Comparison of ENCODE assay signal across 9 cellular contexts in the genomic region with DNA sequence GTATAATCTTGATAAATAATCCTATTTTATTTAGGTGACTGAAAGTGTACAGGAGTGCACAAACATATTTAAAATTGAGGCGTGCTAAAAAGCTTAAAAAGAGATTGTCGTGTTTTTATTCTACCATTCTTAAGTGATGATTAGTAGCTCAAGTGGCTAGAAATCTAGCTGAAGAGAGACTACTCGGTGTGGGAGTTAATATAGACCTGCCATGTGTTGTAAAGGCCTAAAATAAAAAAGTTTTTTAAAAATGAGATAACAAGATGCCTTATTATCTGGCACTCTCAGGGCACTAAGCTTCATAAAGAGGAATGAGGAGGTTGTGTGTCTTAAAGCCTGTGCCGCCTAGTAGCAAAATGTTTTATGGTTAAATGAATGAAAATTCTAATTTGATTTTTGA. TPM values are rescaled to one million over a fixed set of nuclear protein-coding genes. Genes with fewer than 3 reads are reported as not detected.
DNase-seq lines count a peak whose midpoint lies in the region; ATAC-seq and TF ChIP-seq lines count a peak whose summit lies in the region.
"Had no signal": no experiment of that assay in that cellular context is flagged by ENCODE, and none has a peak within 500 bp of the region (broad histone marks: within the 10 kb centered on the region; RNA-seq: fewer than 3 reads in every experiment).

No MANE protein-coding gene starts in this region.

- no peaks in the 10 kb centered on the region for H3K27me3 ChIP-seq in naive thymus-derived CD4-positive, alpha-beta T cell (ENCODE audit: control insufficient read depth in 2 of 2, insufficient read depth in 2 of 2, low read length in 2 of 2)

- no peak for ATAC-seq in naive thymus-derived CD4-positive, alpha-beta T cell

- peak overlapping the region; percentile 99 for H3K27ac Mint-ChIP-seq in chondrocyte (ENCODE audit: unreplicated experiment)
- peak overlapping the region in 8 of 9 donors; percentile 84 to 99 (median 96) for H3K27ac Mint-ChIP-seq in naive thymus-derived CD4-positive, alpha-beta T cell

- H3K4me1 Mint-ChIP-seq in chondrocyte (ENCODE audit: low read depth), result peaks cover 39% of the 10 kb centered on the region
- peaks cover 34 to 64% (median 56%) of the 10 kb centered on the region in 7 donors for H3K4me1 Mint-ChIP-seq in naive thymus-derived CD4-positive, alpha-beta T cell

- H3K4me3 ChIP-seq in AG10803 (ENCODE audit: low read length), result peak overlapping the region; percentile 83
- peak overlapping the region; percentile 73 for H3K4me3 ChIP-seq in naive thymus-derived CD4-positive, alpha-beta T cell (ENCODE audit: low read length)

- no peak for DNase-seq in AG10803 (ENCODE audit: low read depth)
- DNase-seq in KBM-7, result peak; percentile 13
- DNase-seq in chondrocyte (ENCODE audit: low spot score), result no peak
- DNase-seq in naive thymus-derived CD4-positive, alpha-beta T cell, result no peak
- no peak for DNase-seq in dermis blood vessel endothelial cell
- DNase-seq in cerebellum (ENCODE audit: low spot score), result no peak
- no peak for DNase-seq in NCI-H1694 (lab: John Stamatoyannopoulos, UW)
- no peak for DNase-seq in COR-L47 (lab: John Stamatoyannopoulos, UW)
- DNase-seq: NCI-H2107 had no signal

- CTCF ChIA-PET in naive thymus-derived CD4-positive, alpha-beta T cell (lab: Charles Lee), result no interaction called here

- H3K9me3 ChIP-seq in naive thymus-derived CD4-positive, alpha-beta T cell (ENCODE audit: control insufficient read depth in 2 of 3, low read length in 3 of 3), result no peaks in the 10 kb centered on the region

- intact Hi-C loops in naive thymus-derived CD4-positive, alpha-beta T cell (cut with micrococcal nuclease), result loop anchor here (5.0 kb wide), 2 partner anchors 143 to 1318 kb away; partner anchors contain the start of gene LSM8 (in 1 of the 2)

- in situ Hi-C loops in KBM-7 (cut with MboI; ENCODE audit: low pct_unique_long_range_greater_than_20kb, low sequenced_read_pairs), result no loop called here

- POLR2A ChIA-PET in naive thymus-derived CD4-positive, alpha-beta T cell (lab: Charles Lee), result interaction anchor here (0.8 kb wide), 1 partner anchor 9 kb away, joined by 3 read pairs; no protein-coding TSS in a partner anchor

- no peaks in the 10 kb centered on the region for H3K9me3 Mint-ChIP-seq in chondrocyte (ENCODE audit: low read depth)
- no peaks in the 10 kb centered on the region for H3K9me3 Mint-ChIP-seq in naive thymus-derived CD4-positive, alpha-beta T cell

- no peaks in the 10 kb centered on the region for H3K27me3 Mint-ChIP-seq in chondrocyte (ENCODE audit: low read depth)
- H3K27me3 Mint-ChIP-seq in naive thymus-derived CD4-positive, alpha-beta T cell, result peaks cover 0 to 11% (median 5%) of the 10 kb centered on the region in 5 donors

- peak overlapping the region; percentile 99 for H3K4me3 Mint-ChIP-seq in chondrocyte (ENCODE audit: unreplicated experiment)
- peak overlapping the region; percentile 94 to 99 (median 97) for H3K4me3 Mint-ChIP-seq in naive thymus-derived CD4-positive, alpha-beta T cell

- no peaks in the 10 kb centered on the region for H3K36me3 Mint-ChIP-seq in chondrocyte (ENCODE audit: low read depth)
- H3K36me3 Mint-ChIP-seq in naive thymus-derived CD4-positive, alpha-beta T cell, result peaks cover 0 to 8% (median 5%) of the 10 kb centered on the region in 5 donors

- H3K27ac ChIP-seq in naive thymus-derived CD4-positive, alpha-beta T cell (ENCODE audit: low read depth, low read length), result no peak overlapping the region

- TF ChIP-seq CTCF in AG10803 (conservative IDR thresholded peaks at IDR 0.05; ENCODE audit: low read length), result no peak
- no peak for TF ChIP-seq CTCF in chondrocyte (IDR thresholded peaks at IDR 0.05)

- H3K36me3 ChIP-seq in naive thymus-derived CD4-positive, alpha-beta T cell (ENCODE audit: control insufficient read depth in 2 of 3, insufficient read depth in 3 of 3, low read length in 3 of 3), result peaks cover 0 to 3% (median 0%) of the 10 kb centered on the region in 3 experiments

- peaks cover 11 to 37% of the 10 kb centered on the region in 2 donors for H3K4me1 ChIP-seq in naive thymus-derived CD4-positive, alpha-beta T cell (ENCODE audit: control insufficient read depth in 2 of 2, insufficient read depth in 2 of 2, low read length in 2 of 2)

RNA-seq across cellular contexts. Expression of gene CAPZA2, which starts 1.7 kb away (rescaled TPM):
- total RNA-seq in chondrocyte (201 to 231 TPM (median 213 TPM) in 3 replicates), dermis blood vessel endothelial cell (393 and 583 TPM in 2 replicates), cerebellum (121 TPM)
- 100 to 1,000 TPM in 3 of 5 experiments, 10 to 100 TPM in 2; 86.2 to 129 (median 111) TPM for total RNA-seq in naive thymus-derived CD4-positive, alpha-beta T cell
- polyA plus RNA-seq in naive thymus-derived CD4-positive, alpha-beta T cell, result 100 to 1,000 TPM; 187 to 191 TPM
